Comparison of ENCODE assay signal across 1 cellular context in the genomic region with DNA sequence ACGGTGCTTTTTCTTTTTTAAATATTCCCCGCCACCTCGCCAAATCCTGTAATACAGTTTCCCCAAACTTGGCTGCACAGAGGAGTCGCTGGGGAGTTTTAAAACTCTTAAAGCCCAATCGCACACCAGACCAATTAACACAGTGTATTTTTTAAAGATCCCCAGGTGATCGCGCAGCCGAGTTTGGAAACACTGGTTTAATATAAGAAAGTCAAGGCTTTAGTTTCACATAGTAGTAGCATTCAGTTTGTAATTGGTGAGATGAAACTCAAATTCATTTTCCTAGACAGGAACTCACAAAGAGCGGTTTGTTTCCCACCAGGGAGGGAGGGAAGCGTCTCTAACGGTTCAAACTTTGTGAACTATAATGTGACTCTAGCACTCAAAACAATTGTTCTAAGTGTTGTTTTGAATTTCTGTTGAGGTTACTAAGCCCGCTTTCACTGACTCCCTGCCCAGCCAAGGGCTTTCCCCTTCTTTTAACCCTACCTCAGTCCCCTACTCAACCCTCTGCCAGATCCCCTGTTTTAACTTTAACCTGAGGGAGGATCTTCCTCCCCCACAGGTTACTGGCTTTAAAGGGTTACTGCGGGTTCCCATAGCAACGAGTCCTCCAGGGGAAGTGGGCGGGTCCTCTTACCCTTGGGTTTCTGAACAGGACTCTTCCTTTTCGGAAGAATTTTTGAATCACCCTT.
TF ChIP-seq lines count a peak whose summit lies in the region.

No MANE protein-coding gene starts in this region.

TF ChIP-seq in HepG2, 621 proteins besides CTCF, POLR2A, EP300 and RAD21 (continued from another document and continues in another):
- TF ChIP-seq, protein P1, sequence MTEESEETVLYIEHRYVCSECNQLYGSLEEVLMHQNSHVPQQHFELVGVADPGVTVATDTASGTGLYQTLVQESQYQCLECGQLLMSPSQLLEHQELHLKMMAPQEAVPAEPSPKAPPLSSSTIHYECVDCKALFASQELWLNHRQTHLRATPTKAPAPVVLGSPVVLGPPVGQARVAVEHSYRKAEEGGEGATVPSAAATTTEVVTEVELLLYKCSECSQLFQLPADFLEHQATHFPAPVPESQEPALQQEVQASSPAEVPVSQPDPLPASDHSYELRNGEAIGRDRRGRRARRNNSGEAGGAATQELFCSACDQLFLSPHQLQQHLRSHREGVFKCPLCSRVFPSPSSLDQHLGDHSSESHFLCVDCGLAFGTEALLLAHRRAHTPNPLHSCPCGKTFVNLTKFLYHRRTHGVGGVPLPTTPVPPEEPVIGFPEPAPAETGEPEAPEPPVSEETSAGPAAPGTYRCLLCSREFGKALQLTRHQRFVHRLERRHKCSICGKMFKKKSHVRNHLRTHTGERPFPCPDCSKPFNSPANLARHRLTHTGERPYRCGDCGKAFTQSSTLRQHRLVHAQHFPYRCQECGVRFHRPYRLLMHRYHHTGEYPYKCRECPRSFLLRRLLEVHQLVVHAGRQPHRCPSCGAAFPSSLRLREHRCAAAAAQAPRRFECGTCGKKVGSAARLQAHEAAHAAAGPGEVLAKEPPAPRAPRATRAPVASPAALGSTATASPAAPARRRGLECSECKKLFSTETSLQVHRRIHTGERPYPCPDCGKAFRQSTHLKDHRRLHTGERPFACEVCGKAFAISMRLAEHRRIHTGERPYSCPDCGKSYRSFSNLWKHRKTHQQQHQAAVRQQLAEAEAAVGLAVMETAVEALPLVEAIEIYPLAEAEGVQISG (CRISPR knock-in tag; IDR thresholded peaks at IDR 0.05): 0 out of 2 replicates have a peak, but pooled peaks have one; percentile 47
- TF ChIP-seq ZNF704 (CRISPR knock-in tag; IDR thresholded peaks at IDR 0.05; ENCODE audit: borderline replicate concordance) (peak; percentile 62; the same call in 1 of the 2 replicates), THYN1 (CRISPR knock-in tag; IDR thresholded peaks at IDR 0.05; ENCODE audit: borderline replicate concordance, low read depth) (no peak), ZNF180 (CRISPR knock-in tag; IDR thresholded peaks at IDR 0.05; ENCODE audit: borderline replicate concordance, low read depth) (0 out of 2 replicates have a peak, but pooled peaks have one; percentile 47), LBX2 (CRISPR knock-in tag; IDR thresholded peaks at IDR 0.05; ENCODE audit: borderline replicate concordance) (no peak), RARA (CRISPR knock-in tag; IDR thresholded peaks at IDR 0.05) (no peak), ATRX (CRISPR knock-in tag; IDR thresholded peaks at IDR 0.05; ENCODE audit: borderline replicate concordance) (no peak), ZBTB37 (CRISPR knock-in tag; IDR thresholded peaks at IDR 0.05) (no peak), ZIK1 (CRISPR knock-in tag; IDR thresholded peaks at IDR 0.05; ENCODE audit: borderline replicate concordance, low read depth) (no peak), CAMTA2 (CRISPR knock-in tag; IDR thresholded peaks at IDR 0.05; ENCODE audit: borderline replicate concordance) (no peak), ZNF607 (CRISPR knock-in tag; IDR thresholded peaks at IDR 0.05; ENCODE audit: borderline replicate concordance) (peak; percentile 53; the same call in 1 of the 2 replicates), ZFP36L1 (CRISPR knock-in tag; IDR thresholded peaks at IDR 0.05) (0 out of 2 replicates have a peak, but pooled peaks have one; percentile 35), ZNF510 (CRISPR knock-in tag; IDR thresholded peaks at IDR 0.05; ENCODE audit: low read depth) (no peak), SOX6 (IDR thresholded peaks at IDR 0.05) (no peak), SOX6 (CRISPR knock-in tag; IDR thresholded peaks at IDR 0.05) (no peak; the same call in 1 of the 2 replicates), TAF15 (IDR thresholded peaks at IDR 0.05; ENCODE audit: low read depth, low read length, poor library complexity, severe bottlenecking) (no peak), ARNTL (CRISPR knock-in tag; IDR thresholded peaks at IDR 0.05) (no peak), USF2 (IDR thresholded peaks at IDR 0.05; ENCODE audit: low read depth, low read length) (no peak), USF2 (CRISPR knock-in tag; IDR thresholded peaks at IDR 0.05; ENCODE audit: borderline replicate concordance) (no peak), ZMYM4 (CRISPR knock-in tag; IDR thresholded peaks at IDR 0.05) (peak; percentile 51; the same call in 1 of the 2 replicates), ZUFSP (CRISPR knock-in tag; IDR thresholded peaks at IDR 0.05; ENCODE audit: borderline replicate concordance) (no peak), IKZF1 (IDR thresholded peaks at IDR 0.05) (no peak), ZNF780A (CRISPR knock-in tag; IDR thresholded peaks at IDR 0.05) (no peak), YY1 (IDR thresholded peaks at IDR 0.05; ENCODE audit: insufficient read depth, insufficient replicate concordance, low read depth, low read length) (no peak), ZNF720 (CRISPR knock-in tag; IDR thresholded peaks at IDR 0.05) (no peak), TBX2 (CRISPR knock-in tag; IDR thresholded peaks at IDR 0.05; ENCODE audit: borderline replicate concordance) (no peak), ZNF589 (CRISPR knock-in tag; conservative IDR thresholded peaks at IDR 0.05) (no peak), ZNF17 (CRISPR knock-in tag; IDR thresholded peaks at IDR 0.05) (no peak), ZNF441 (CRISPR knock-in tag; IDR thresholded peaks at IDR 0.05; ENCODE audit: borderline replicate concordance) (no peak), ZFP37 (CRISPR knock-in tag; IDR thresholded peaks at IDR 0.05; ENCODE audit: borderline replicate concordance) (0 out of 2 replicates have a peak, but pooled peaks have one; percentile 75), PHF21A (CRISPR knock-in tag; IDR thresholded peaks at IDR 0.05) (peak; percentile 66), ZNF850 (CRISPR knock-in tag; conservative IDR thresholded peaks at IDR 0.05) (no peak), ZNF891 (CRISPR knock-in tag; IDR thresholded peaks at IDR 0.05) (no peak), KLF9 (CRISPR knock-in tag; IDR thresholded peaks at IDR 0.05; ENCODE audit: low read depth) (peak; percentile 82), MAF1 (CRISPR knock-in tag; IDR thresholded peaks at IDR 0.05; ENCODE audit: borderline replicate concordance) (0 out of 2 replicates have a peak, but pooled peaks have one; percentile 36), SAP130 (CRISPR knock-in tag; IDR thresholded peaks at IDR 0.05; ENCODE audit: low read depth) (peak; percentile 95)
- TF ChIP-seq, protein P2, sequence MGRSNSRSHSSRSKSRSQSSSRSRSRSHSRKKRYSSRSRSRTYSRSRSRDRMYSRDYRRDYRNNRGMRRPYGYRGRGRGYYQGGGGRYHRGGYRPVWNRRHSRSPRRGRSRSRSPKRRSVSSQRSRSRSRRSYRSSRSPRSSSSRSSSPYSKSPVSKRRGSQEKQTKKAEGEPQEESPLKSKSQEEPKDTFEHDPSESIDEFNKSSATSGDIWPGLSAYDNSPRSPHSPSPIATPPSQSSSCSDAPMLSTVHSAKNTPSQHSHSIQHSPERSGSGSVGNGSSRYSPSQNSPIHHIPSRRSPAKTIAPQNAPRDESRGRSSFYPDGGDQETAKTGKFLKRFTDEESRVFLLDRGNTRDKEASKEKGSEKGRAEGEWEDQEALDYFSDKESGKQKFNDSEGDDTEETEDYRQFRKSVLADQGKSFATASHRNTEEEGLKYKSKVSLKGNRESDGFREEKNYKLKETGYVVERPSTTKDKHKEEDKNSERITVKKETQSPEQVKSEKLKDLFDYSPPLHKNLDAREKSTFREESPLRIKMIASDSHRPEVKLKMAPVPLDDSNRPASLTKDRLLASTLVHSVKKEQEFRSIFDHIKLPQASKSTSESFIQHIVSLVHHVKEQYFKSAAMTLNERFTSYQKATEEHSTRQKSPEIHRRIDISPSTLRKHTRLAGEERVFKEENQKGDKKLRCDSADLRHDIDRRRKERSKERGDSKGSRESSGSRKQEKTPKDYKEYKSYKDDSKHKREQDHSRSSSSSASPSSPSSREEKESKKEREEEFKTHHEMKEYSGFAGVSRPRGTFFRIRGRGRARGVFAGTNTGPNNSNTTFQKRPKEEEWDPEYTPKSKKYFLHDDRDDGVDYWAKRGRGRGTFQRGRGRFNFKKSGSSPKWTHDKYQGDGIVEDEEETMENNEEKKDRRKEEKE (IDR thresholded peaks at IDR 0.05): no peak
- TF ChIP-seq, protein P3, sequence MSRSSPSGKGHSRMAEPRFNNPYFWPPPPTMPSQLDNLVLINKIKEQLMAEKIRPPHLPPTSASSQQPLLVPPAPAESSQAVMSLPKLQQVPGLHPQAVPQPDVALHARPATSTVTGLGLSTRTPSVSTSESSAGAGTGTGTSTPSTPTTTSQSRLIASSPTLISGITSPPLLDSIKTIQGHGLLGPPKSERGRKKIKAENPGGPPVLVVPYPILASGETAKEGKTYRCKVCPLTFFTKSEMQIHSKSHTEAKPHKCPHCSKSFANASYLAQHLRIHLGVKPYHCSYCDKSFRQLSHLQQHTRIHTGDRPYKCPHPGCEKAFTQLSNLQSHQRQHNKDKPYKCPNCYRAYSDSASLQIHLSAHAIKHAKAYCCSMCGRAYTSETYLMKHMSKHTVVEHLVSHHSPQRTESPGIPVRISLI (CRISPR knock-in tag; IDR thresholded peaks at IDR 0.05; ENCODE audit: borderline replicate concordance): no peak
